Comparison of ENCODE assay signal across 2 cellular contexts in genomic region chr11:6613496-6613895, GRCh38.
TF ChIP-seq lines count a peak whose summit lies in the region.

No MANE protein-coding gene starts in this region.

TF ChIP-seq in SK-N-SH, 30 proteins besides CTCF, POLR2A, EP300 and RAD21 (continued from another document):
- TF ChIP-seq PBX3 (IDR thresholded peaks at IDR 0.05) = no peak
- TF ChIP-seq EZH2phosphoT487 (IDR thresholded peaks at IDR 0.05; ENCODE audit: borderline replicate concordance, low read depth) = no peak
- no peak for TF ChIP-seq MEF2A (IDR thresholded peaks at IDR 0.05; ENCODE audit: borderline replicate concordance, low read depth)
- no peak for TF ChIP-seq IRF3 (IDR thresholded peaks at IDR 0.05; ENCODE audit: low read depth, low read length)
- TF ChIP-seq TEAD4 (IDR thresholded peaks at IDR 0.05; ENCODE audit: borderline replicate concordance, insufficient read depth) = no peak
- TF ChIP-seq SMC3 (IDR thresholded peaks at IDR 0.05; ENCODE audit: low read depth, low read length) = no peak
- TF ChIP-seq FOXM1 (IDR thresholded peaks at IDR 0.05; ENCODE audit: low read depth) = no peak
- no peak for TF ChIP-seq NFIC (IDR thresholded peaks at IDR 0.05; ENCODE audit: borderline replicate concordance)
- TF ChIP-seq FOSL2 (IDR thresholded peaks at IDR 0.05; ENCODE audit: borderline replicate concordance, low read depth) = no peak
- TF ChIP-seq RXRA (IDR thresholded peaks at IDR 0.05; ENCODE audit: borderline replicate concordance, low read depth) = no peak
- no peak for TF ChIP-seq NRF1 (IDR thresholded peaks at IDR 0.05; ENCODE audit: low read depth, low read length)
- no peak for TF ChIP-seq TAF1 (IDR thresholded peaks at IDR 0.05; ENCODE audit: borderline replicate concordance, low read depth, low read length)
- TF ChIP-seq YY1 (IDR thresholded peaks at IDR 0.05; ENCODE audit: low read depth) = no peak
- no peak for TF ChIP-seq RCOR1 (IDR thresholded peaks at IDR 0.05; ENCODE audit: low read length)
- no peak for TF ChIP-seq ZBTB33 (IDR thresholded peaks at IDR 0.05; ENCODE audit: borderline replicate concordance, low read depth)
- no peak for TF ChIP-seq JUND (IDR thresholded peaks at IDR 0.05)
TF ChIP-seq in SK-N-SH: peak in this region for 0.

TF ChIP-seq in SK-N-SH treated with all-trans-retinoic acid at 6 μM for 48 hours, 23 proteins besides CTCF, POLR2A, EP300 and RAD21 (continued from another document):
- TF ChIP-seq POU6F1 (CRISPR knock-in tag; IDR thresholded peaks at IDR 0.05; ENCODE audit: borderline replicate concordance, low read depth) (no peak), ZNF565 (CRISPR knock-in tag; conservative IDR thresholded peaks at IDR 0.05; ENCODE audit: low read depth) (no peak), CSDC2 (CRISPR knock-in tag; IDR thresholded peaks at IDR 0.05) (no peak), PATZ1 (CRISPR knock-in tag; IDR thresholded peaks at IDR 0.05; ENCODE audit: borderline replicate concordance) (no peak), ZC3H10 (CRISPR knock-in tag; IDR thresholded peaks at IDR 0.05) (no peak), BACH2 (CRISPR knock-in tag; IDR thresholded peaks at IDR 0.05; ENCODE audit: borderline replicate concordance) (no peak), TCF4 (CRISPR knock-in tag; IDR thresholded peaks at IDR 0.05; ENCODE audit: borderline replicate concordance) (no peak)
